Comparison of ENCODE assay signal across 8 cellular contexts in genomic region chr18:11994708-11995444, GRCh38. TPM values are rescaled to one million over a fixed set of nuclear protein-coding genes. Genes with fewer than 3 reads are reported as not detected.
DNase-seq lines count a peak whose midpoint lies in the region; ATAC-seq and TF ChIP-seq lines count a peak whose summit lies in the region.

No MANE protein-coding gene starts in this region.

- no peak for ATAC-seq in GM19351 (IDR thresholded peaks at IDR 0.05; ENCODE audit: unreplicated experiment)

- H3K27me3 ChIP-seq in H7 (ENCODE audit: control insufficient read depth, insufficient read depth, low read length) (no peaks in the 10 kb centered on the region), hepatocyte (no peaks in the 10 kb centered on the region), skeletal muscle tissue (ENCODE audit: control insufficient read depth in 3 of 3, insufficient read depth in 3 of 3, low read length in 3 of 3) (no peaks in the 10 kb centered on the region)

- no peaks in the 10 kb centered on the region for H3K9me2 ChIP-seq in hepatocyte (replicated peaks; ENCODE audit: insufficient read depth)

- no peak for TF ChIP-seq CTCF in hepatocyte (IDR thresholded peaks at IDR 0.05; ENCODE audit: poor library complexity)

- no peak overlapping the region for H2AFZ ChIP-seq in hepatocyte

- H3K4me3 ChIP-seq in H7 (ENCODE audit: insufficient read depth, low read depth, low read length) (peak overlapping the region; percentile 6; the same call in 1 of the 2 replicates), SK-N-MC (no peak overlapping the region), hepatocyte (no peak overlapping the region), skeletal muscle tissue (ENCODE audit: low read length in 3 of 3) (peak overlapping the region; percentile 9 to 49 (median 34))

- peaks cover 65% of the 10 kb centered on the region for H3K79me2 ChIP-seq in hepatocyte

- H4K20me1 ChIP-seq in hepatocyte (ENCODE audit: insufficient read depth, poor library complexity, severe bottlenecking) = no peaks in the 10 kb centered on the region

- WGBS in hepatocyte (ENCODE audit: low lambda C conversion rate, missing lambda C conversion rate) = 31% methylated on average over 9 of the region's 11 CpGs

- peak; percentile 84 for DNase-seq in H7
- no peak for DNase-seq in SK-N-MC (ENCODE audit: low read depth, low spot score)
- DNase-seq in hepatocyte (ENCODE audit: low spot score) = peak; percentile 82
- no peak for DNase-seq in NCI-H748 (lab: John Stamatoyannopoulos, UW; ENCODE audit: unreplicated experiment)
- DNase-seq in CD1c-positive myeloid dendritic cell (ENCODE audit: extremely low spot score) = no peak
- DNase-seq in NCI-H128 (lab: John Stamatoyannopoulos, UW; ENCODE audit: unreplicated experiment) = no peak

- H3K9me3 ChIP-seq in SK-N-MC (ENCODE audit: low read depth, low read length) = no peaks in the 10 kb centered on the region
- no peaks in the 10 kb centered on the region for H3K9me3 ChIP-seq in hepatocyte (ENCODE audit: low read depth)
- H3K9me3 ChIP-seq in skeletal muscle tissue (ENCODE audit: control insufficient read depth in 3 of 3, low read length in 3 of 3) = no peaks in the 10 kb centered on the region

- H3K36me3 ChIP-seq in H7 (replicated peaks; ENCODE audit: control insufficient read depth, insufficient read depth, low read length) = peaks cover 6% of the 10 kb centered on the region
- H3K36me3 ChIP-seq in SK-N-MC (ENCODE audit: insufficient read depth, low read length) = no peaks in the 10 kb centered on the region
- no peaks in the 10 kb centered on the region for H3K36me3 ChIP-seq in hepatocyte (replicated peaks; ENCODE audit: insufficient read depth, low read depth)
- H3K36me3 ChIP-seq in skeletal muscle tissue (ENCODE audit: control insufficient read depth in 3 of 3, insufficient read depth in 3 of 3, low read length in 3 of 3) = no peaks in the 10 kb centered on the region

- H3K27ac ChIP-seq in SK-N-MC = no peak overlapping the region
- peak overlapping the region; percentile 95 for H3K27ac ChIP-seq in hepatocyte
- H3K27ac ChIP-seq in skeletal muscle tissue (ENCODE audit: low read depth, low read length) = peak overlapping the region; percentile 73

- peak overlapping the region; percentile 65 for H3K4me2 ChIP-seq in hepatocyte

- H3K9ac ChIP-seq in SK-N-MC (ENCODE audit: insufficient read length) (peak overlapping the region; percentile 22), skeletal muscle tissue (ENCODE audit: low read depth in 1 of 3, low read length in 3 of 3) (peak overlapping the region; percentile 22 to 71 (median 32))

- H3K4me1 ChIP-seq in hepatocyte (ENCODE audit: insufficient read depth) = peaks cover 28% of the 10 kb centered on the region
- peaks cover 61 to 85% (median 85%) of the 10 kb centered on the region in 3 donors for H3K4me1 ChIP-seq in skeletal muscle tissue (ENCODE audit: control insufficient read depth in 3 of 3, insufficient read depth in 3 of 3, low read length in 3 of 3)

RNA-seq across cellular contexts. Expression of gene IMPA2, which starts 13.6 kb away (rescaled TPM):
- 161 and 210 TPM in 2 replicates for total RNA-seq in H7 (2014; rRNA removed; shearing (Covaris generic))
- total RNA-seq in hepatocyte = 72.4 and 75.6 TPM in 2 replicates
- 116 and 130 TPM in 2 replicates for polyA plus RNA-seq in hepatocyte
- total RNA-seq in skeletal muscle tissue = 33.9 TPM

Comparison
In these comparisons a context has a peak if more than half of its experiments do, and no peak if none do; other contexts are left out.
1. DNase-seq: peak in H7 (single experiment) and hepatocyte (single experiment); none in SK-N-MC (single experiment), NCI-H748 (single experiment), CD1c-positive myeloid dendritic cell (single experiment) and NCI-H128 (single experiment).
2. H3K4me3 ChIP-seq: peak in H7 (single experiment) and skeletal muscle tissue (3 of 3); none in SK-N-MC (single experiment) and hepatocyte (single experiment).